ENCODE assay signal across 2 cellular contexts in the genomic region with DNA sequence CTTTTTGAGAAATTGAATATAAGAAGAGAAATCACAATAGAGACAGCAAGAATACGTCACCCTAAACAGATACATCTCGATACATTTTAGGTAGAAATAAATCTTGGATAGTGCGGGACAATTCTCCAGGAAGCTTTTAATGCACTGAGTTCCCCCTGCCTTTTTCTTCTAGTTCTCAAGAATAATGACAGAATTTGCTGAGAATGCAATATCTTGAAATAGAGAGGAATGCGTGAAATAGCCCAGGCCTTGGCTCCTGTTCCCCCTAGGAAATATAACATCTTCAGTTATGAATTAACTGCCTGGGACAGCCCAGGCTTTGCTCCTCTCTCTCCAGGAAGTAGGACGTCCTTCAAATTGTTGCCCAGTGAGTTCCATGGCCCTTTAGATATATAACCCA.
TF ChIP-seq lines count a peak whose summit lies in the region.

No MANE protein-coding gene starts in this region.

TF ChIP-seq in HepG2, 621 proteins besides CTCF, POLR2A, EP300 and RAD21:
- TF ChIP-seq MAFF (IDR thresholded peaks at IDR 0.05; ENCODE audit: low read depth, low read length) (peak; percentile 81), MAFK (conservative IDR thresholded peaks at IDR 0.05 in 1 of 2, IDR thresholded peaks at IDR 0.05 in 1 of 2; ENCODE audit: low read length in 2 of 2) (peak; percentile 87 to 88), TCF7L2 (IDR thresholded peaks at IDR 0.05; ENCODE audit: low read depth, low read length) (no peak)

TF ChIP-seq in IMR-90, 13 proteins besides CTCF, POLR2A, EP300 and RAD21:
- no peak for TF ChIP-seq ELK1 (IDR thresholded peaks at IDR 0.05; ENCODE audit: borderline replicate concordance, low read depth, low read length)
- no peak for TF ChIP-seq BHLHE40 (IDR thresholded peaks at IDR 0.05; ENCODE audit: low read depth, low read length)
- TF ChIP-seq MAFK (IDR thresholded peaks at IDR 0.05; ENCODE audit: low read depth, low read length), result peak; percentile 78
- TF ChIP-seq FOS (IDR thresholded peaks at IDR 0.05; ENCODE audit: low read depth, low read length), result no peak
- no peak for TF ChIP-seq MAZ (IDR thresholded peaks at IDR 0.05; ENCODE audit: borderline replicate concordance, low read depth, low read length)
